ENCODE assay signal across 17 cellular contexts in genomic region chr16:88815227-88815626, GRCh38.
"Had no signal": no experiment of that assay in that cellular context is flagged by ENCODE, and none has a peak within 500 bp of the region (broad histone marks: within the 10 kb centered on the region; RNA-seq: fewer than 3 reads in every experiment).

No MANE protein-coding gene starts in this region.

- H3K36me3 ChIP-seq: adrenal gland, breast epithelium, SJCRH30 had no signal

- H3K4me3 Mint-ChIP-seq: activated CD4-positive, alpha-beta T cell treated with anti-CD3 and anti-CD28 coated beads, Interleukin-2, amount 10 ng/mL, durations not matched to agents 7 days and 5 days; activated CD8-positive, alpha-beta T cell treated with anti-CD3 and anti-CD28 coated beads, Interleukin-2, amount 10 ng/mL, durations not matched to agents 7 days and 5 days; activated naive CD4-positive, alpha-beta T cell treated with anti-CD3 and anti-CD28 coated beads for 36 hours; activated T-cell treated with anti-CD3 and anti-CD28 coated beads, Interleukin-2, amount 50 U/mL, for 4 hours; activated T-helper 1 cell treated with anti-CD3 and anti-CD28 coated beads, Interleukin-12 subunit alpha, Interleukin-12 subunit beta, Interleukin-2, Interleukin-4 antibody, amounts not matched to agents 30 ng/mL and 10 ng/mL and 1 ng/mL, durations not matched to agents 14 hours and 24 hours and 36 hours; T-helper 2 cell treated with Interferon-gamma antibody and Interleukin-4, amounts not matched to agents 5 μg/mL and 100 μg/mL, for 36 hours had no signal

- H3K27ac Mint-ChIP-seq: activated CD8-positive, alpha-beta T cell treated with anti-CD3 and anti-CD28 coated beads, Interleukin-2, amount 10 ng/mL, durations not matched to agents 7 days and 5 days; activated naive CD4-positive, alpha-beta T cell treated with anti-CD3 and anti-CD28 coated beads for 36 hours; activated naive CD4-positive, alpha-beta T cell treated with anti-CD3 and anti-CD28 coated beads, Interleukin-2, amount 50 U/mL, for 72 hours; activated T-helper 1 cell treated with anti-CD3 and anti-CD28 coated beads, Interleukin-12 subunit alpha, Interleukin-12 subunit beta, Interleukin-2, Interleukin-4 antibody, amounts not matched to agents 30 ng/mL and 10 ng/mL and 1 ng/mL, durations not matched to agents 14 hours and 24 hours and 36 hours; T-helper 2 cell treated with Interferon-gamma antibody and Interleukin-4, amounts not matched to agents 5 μg/mL and 100 μg/mL, for 36 hours had no signal

- ATAC-seq: activated CD8-positive, alpha-beta T cell treated with anti-CD3 and anti-CD28 coated beads, Interleukin-2, amount 10 ng/mL, durations not matched to agents 7 days and 5 days; body of pancreas had no signal

- H3K27me3 ChIP-seq: adrenal gland, body of pancreas, breast epithelium, SJCRH30 had no signal

- H3K27ac ChIP-seq: adrenal gland, body of pancreas, breast epithelium, SJCRH30, SK-N-MC had no signal

- FAIRE-seq: astrocyte, TTC549 had no signal

- H3K9me3 Mint-ChIP-seq: activated CD4-positive, alpha-beta T cell treated with anti-CD3 and anti-CD28 coated beads, Interleukin-2, amount 10 ng/mL, durations not matched to agents 7 days and 5 days; activated naive CD4-positive, alpha-beta T cell treated with anti-CD3 and anti-CD28 coated beads for 36 hours; activated naive CD4-positive, alpha-beta T cell treated with anti-CD3 and anti-CD28 coated beads, Interleukin-2, amount 50 U/mL, for 72 hours; activated T-cell treated with anti-CD3 and anti-CD28 coated beads, Interleukin-2, amount 50 U/mL, for 4 hours; activated T-helper 1 cell treated with anti-CD3 and anti-CD28 coated beads, Interleukin-12 subunit alpha, Interleukin-12 subunit beta, Interleukin-2, Interleukin-4 antibody, amounts not matched to agents 30 ng/mL and 10 ng/mL and 1 ng/mL, durations not matched to agents 14 hours and 24 hours and 36 hours; T-helper 2 cell treated with Interferon-gamma antibody and Interleukin-4, amounts not matched to agents 5 μg/mL and 100 μg/mL, for 36 hours had no signal

- H3K27me3 Mint-ChIP-seq: activated CD4-positive, alpha-beta T cell treated with anti-CD3 and anti-CD28 coated beads, Interleukin-2, amount 10 ng/mL, durations not matched to agents 7 days and 5 days had no signal

- H3K4me1 ChIP-seq: SJCRH30 had no signal

- DNase-seq: NCI-H1105, NCI-H446, NCI-H774 had no signal

- H3K4me3 ChIP-seq: adrenal gland, body of pancreas, breast epithelium, SJCRH30, SK-N-MC had no signal

- H3K9me3 ChIP-seq: adrenal gland, body of pancreas, breast epithelium, SJCRH30 had no signal
